ENCODE assay signal across 16 cellular contexts in the genomic region with DNA sequence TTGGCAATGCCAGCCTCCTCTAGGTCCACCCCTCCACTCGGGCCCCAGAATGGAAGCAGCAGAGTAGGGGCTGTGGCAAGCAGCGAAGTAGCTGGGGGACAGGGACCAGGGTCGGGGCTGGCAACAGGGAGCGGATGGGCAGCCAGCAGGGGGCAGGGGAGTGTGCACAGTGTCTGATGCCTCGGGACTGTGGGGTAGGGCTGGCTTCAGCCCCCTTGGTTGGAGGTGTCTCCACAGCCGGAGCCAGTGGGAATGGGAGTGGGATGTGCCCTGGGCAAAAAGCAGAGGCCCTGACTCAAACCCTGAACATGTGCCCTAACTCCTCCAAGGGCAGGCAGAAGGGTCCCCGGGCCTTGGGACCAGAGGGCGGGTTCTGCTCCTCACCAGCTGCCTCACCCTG. TPM values are rescaled to one million over a fixed set of nuclear protein-coding genes. Genes with fewer than 3 reads are reported as not detected.
DNase-seq lines count a peak whose midpoint lies in the region; ATAC-seq and TF ChIP-seq lines count a peak whose summit lies in the region.
"Had no signal": no experiment of that assay in that cellular context is flagged by ENCODE, and none has a peak within 500 bp of the region (broad histone marks: within the 10 kb centered on the region; RNA-seq: fewer than 3 reads in every experiment).

No MANE protein-coding gene starts in this region.

- H3K4me3 Mint-ChIP-seq in activated B cell treated with CpG ODN at 0.5 μM for 24 hours = no peak overlapping the region
- H3K4me3 Mint-ChIP-seq: dendritic cell treated with granulocyte-macrophage colony-stimulating factor and Interleukin-4, amounts not matched to agents 40 ng/mL and 50 ng/mL, for 4 days; stimulated activated naive CD8-positive, alpha-beta T cell treated with anti-CD3 and anti-CD28 coated beads, Interleukin-15, amount 100 ng/mL, for 72 hours had no signal

- H2AFZ ChIP-seq in osteoblast (ENCODE audit: low read length) = no peak overlapping the region

- H3K27me3 ChIP-seq in osteoblast (ENCODE audit: insufficient read depth, low read length) = no peaks in the 10 kb centered on the region
- H3K27me3 ChIP-seq in mesendoderm (ENCODE audit: insufficient read depth, low read length, poor library complexity) = no peaks in the 10 kb centered on the region
- H3K27me3 ChIP-seq in SJCRH30 = no peaks in the 10 kb centered on the region
- H3K27me3 ChIP-seq: esophagus muscularis mucosa, SJSA1 had no signal

- no peak overlapping the region for H3K9ac ChIP-seq in mesendoderm (ENCODE audit: low read length)

- H3K79me1 ChIP-seq in mesendoderm (ENCODE audit: low read length) = no peaks in the 10 kb centered on the region

- no peak overlapping the region for H3K4ac ChIP-seq in mesendoderm (ENCODE audit: low read depth, low read length)

- CTCF ChIA-PET in GM10248 (lab: Yijun Ruan, JAX) = no interaction called here
- CTCF ChIA-PET in activated B cell treated with CpG ODN at 0.5 μM for 24 hours (lab: Charles Lee) = no interaction called here

- H3K18ac ChIP-seq in mesendoderm (ENCODE audit: low read length) = no peak overlapping the region

- H2BK120ac ChIP-seq in mesendoderm (ENCODE audit: low read depth, low read length) = no peak overlapping the region

- no peak overlapping the region for H2BK15ac ChIP-seq in mesendoderm (replicated peaks; ENCODE audit: low read depth)

- no peak overlapping the region for H4K5ac ChIP-seq in mesendoderm (ENCODE audit: low read length)

- no peak overlapping the region for H3K23ac ChIP-seq in mesendoderm (ENCODE audit: low read length)

- POLR2A ChIA-PET in GM10248 (lab: Yijun Ruan, JAX) (no interaction called here), activated B cell treated with CpG ODN at 0.5 μM for 24 hours (lab: Charles Lee) (no interaction called here)

- H3K9me3 ChIP-seq in osteoblast (ENCODE audit: low read depth, low read length) (no peaks in the 10 kb centered on the region), SJCRH30 (replicated peaks) (no peaks in the 10 kb centered on the region)
- H3K9me3 ChIP-seq: esophagus muscularis mucosa, SJSA1 had no signal

- peaks cover 20% of the 10 kb centered on the region for H3K4me1 Mint-ChIP-seq in activated B cell treated with CpG ODN at 0.5 μM for 24 hours

- H3K9me3 Mint-ChIP-seq in activated B cell treated with CpG ODN at 0.5 μM for 24 hours = no peaks in the 10 kb centered on the region
- H3K9me3 Mint-ChIP-seq: activated T-helper 2 cell treated with anti-CD3 and anti-CD28 coated beads, Interferon-gamma antibody, Interleukin-2, Interleukin-4, amounts not matched to agents 10 μg/mL and 5 μg/mL and 100 μg/mL, durations not matched to agents 14 hours and 24 hours and 36 hours; dendritic cell treated with granulocyte-macrophage colony-stimulating factor and Interleukin-4, amounts not matched to agents 40 ng/mL and 50 ng/mL, for 4 days; stimulated activated naive CD8-positive, alpha-beta T cell treated with anti-CD3 and anti-CD28 coated beads, Interleukin-15, amount 100 ng/mL, for 72 hours had no signal

- H3K36me3 ChIP-seq in osteoblast (ENCODE audit: insufficient read depth, low read length) (peaks cover 2% of the 10 kb centered on the region), mesendoderm (ENCODE audit: control insufficient read depth, insufficient read depth, low read length) (no peaks in the 10 kb centered on the region), SJCRH30 (no peaks in the 10 kb centered on the region)
- H3K36me3 ChIP-seq: SJSA1 had no signal

- peaks cover 2% of the 10 kb centered on the region for H3K4me1 ChIP-seq in osteoblast (ENCODE audit: insufficient read depth, low read length)
- H3K4me1 ChIP-seq in mesendoderm (ENCODE audit: control insufficient read depth, low read depth, low read length) = no peaks in the 10 kb centered on the region
- no peaks in the 10 kb centered on the region for H3K4me1 ChIP-seq in SJCRH30
- H3K4me1 ChIP-seq: SJSA1 had no signal

- H2BK5ac ChIP-seq in mesendoderm (ENCODE audit: low read length) = no peak overlapping the region

- H3K79me2 ChIP-seq in osteoblast (ENCODE audit: insufficient read depth, low read length) (no peaks in the 10 kb centered on the region), mesendoderm (ENCODE audit: control insufficient read depth, insufficient read depth, low read length) (no peaks in the 10 kb centered on the region)

- TF ChIP-seq CTCF in GM10248 (IDR thresholded peaks at IDR 0.05; ENCODE audit: control extremely low read depth, extremely low read depth, low read depth, missing control alignments) (peak; percentile 9), activated B cell treated with CpG ODN at 0.5 μM for 24 hours (IDR thresholded peaks at IDR 0.05) (no peak), osteoblast (IDR thresholded peaks at IDR 0.05; ENCODE audit: extremely low read depth, low read depth, low read length) (peak; percentile 5)

- no peak overlapping the region for H2AK5ac ChIP-seq in mesendoderm (ENCODE audit: low read length)

- no peaks in the 10 kb centered on the region for H3K27me3 Mint-ChIP-seq in activated B cell treated with CpG ODN at 0.5 μM for 24 hours
- H3K27me3 Mint-ChIP-seq: B cell; dendritic cell treated with granulocyte-macrophage colony-stimulating factor and Interleukin-4, amounts not matched to agents 40 ng/mL and 50 ng/mL, for 4 days; stimulated activated naive CD8-positive, alpha-beta T cell treated with anti-CD3 and anti-CD28 coated beads, Interleukin-15, amount 100 ng/mL, for 72 hours had no signal

- intact Hi-C loops in activated B cell treated with CpG ODN at 0.5 μM for 24 hours (cut with micrococcal nuclease) = no loop called here

- H4K20me1 ChIP-seq in osteoblast (ENCODE audit: insufficient read depth, low read length) = no peaks in the 10 kb centered on the region

- no peak overlapping the region for H3K4me2 ChIP-seq in osteoblast (ENCODE audit: insufficient read depth, low read length)
- no peak overlapping the region for H3K4me2 ChIP-seq in mesendoderm (ENCODE audit: low read length)

- ATAC-seq in activated B cell treated with CpG ODN at 0.5 μM for 24 hours (ENCODE audit: low read depth) = peak; percentile 15
- no peak for ATAC-seq in HG03432 (IDR thresholded peaks at IDR 0.05; ENCODE audit: unreplicated experiment)
- ATAC-seq: stimulated activated naive CD8-positive, alpha-beta T cell treated with anti-CD3 and anti-CD28 coated beads, Interleukin-15, amount 100 ng/mL, for 72 hours had no signal

- no peak overlapping the region for H3K56ac ChIP-seq in mesendoderm (ENCODE audit: low read length)

- DNase-seq in GM10248 (ENCODE audit: extremely low spot score) (no peak), HuH-7 (ENCODE audit: low spot score) (peak; percentile 20), activated B cell treated with CpG ODN at 0.5 μM for 24 hours (no peak), osteoblast (ENCODE audit: insufficient read length, low spot score, missing footprints) (no peak), mesendoderm (no peak), SJCRH30 (no peak)
- no peak for DNase-seq in activated CD4-positive, alpha-beta T cell treated with anti-CD3 and anti-CD28 coated beads for 1 hour
- DNase-seq: DMS53; stimulated activated CD4-positive, alpha-beta T cell treated with anti-CD3 and anti-CD28 coated beads, Interleukin-12 subunit alpha, Interleukin-12 subunit beta, amount 100 ng/mL, for 4 hours; stimulated activated naive CD8-positive, alpha-beta T cell treated with anti-CD3 and anti-CD28 coated beads, Interleukin-15, amount 100 ng/mL, for 72 hours had no signal

- H3K27ac ChIP-seq in osteoblast (ENCODE audit: low read depth, low read length) = no peak overlapping the region
- H3K27ac ChIP-seq in mesendoderm (ENCODE audit: low read depth, low read length) = no peak overlapping the region
- no peak overlapping the region for H3K27ac ChIP-seq in SJCRH30
- H3K27ac ChIP-seq: esophagus muscularis mucosa, SJSA1 had no signal

- peaks cover 40% of the 10 kb centered on the region for H3K36me3 Mint-ChIP-seq in activated B cell treated with CpG ODN at 0.5 μM for 24 hours (ENCODE audit: low read depth)

- no CpG with 5 or more reads among the region's 8 CpGs for WGBS in mesendoderm (ENCODE audit: extremely low coverage, insufficient coverage, low lambda C conversion rate)

- no peak overlapping the region for H3K4me3 ChIP-seq in osteoblast (ENCODE audit: insufficient read depth, low read length)
- no peak overlapping the region for H3K4me3 ChIP-seq in mesendoderm (ENCODE audit: low read length)
- no peak overlapping the region for H3K4me3 ChIP-seq in SJCRH30
- H3K4me3 ChIP-seq: esophagus muscularis mucosa, SJSA1 had no signal

- no peak overlapping the region for H3K27ac Mint-ChIP-seq in activated B cell treated with CpG ODN at 0.5 μM for 24 hours
- H3K27ac Mint-ChIP-seq: activated T-helper 2 cell treated with anti-CD3 and anti-CD28 coated beads, Interferon-gamma antibody, Interleukin-2, Interleukin-4, amounts not matched to agents 10 μg/mL and 5 μg/mL and 100 μg/mL, durations not matched to agents 14 hours and 24 hours and 36 hours; B cell; dendritic cell treated with granulocyte-macrophage colony-stimulating factor and Interleukin-4, amounts not matched to agents 40 ng/mL and 50 ng/mL, for 4 days; stimulated activated naive CD8-positive, alpha-beta T cell treated with anti-CD3 and anti-CD28 coated beads, Interleukin-15, amount 100 ng/mL, for 72 hours had no signal

- H4K8ac ChIP-seq in mesendoderm (ENCODE audit: low read depth, low read length) = no peak overlapping the region

RNA-seq across cellular contexts. Expression of a gene that starts 18.5 kb away (rescaled TPM):
- total RNA-seq in activated B cell treated with CpG ODN at 0.5 μM for 24 hours = 64.5 and 75.7 TPM in 2 replicates
- 2.9 and 6.2 TPM in 2 replicates for total RNA-seq in osteoblast
- 3.5 TPM for polyA plus RNA-seq in mesendoderm (2013, experiment 1 of 2)
- polyA plus RNA-seq in mesendoderm (2013, experiment 2 of 2) = 3.7 TPM
- total RNA-seq in SJCRH30 (2014; rRNA removed; shearing (Covaris generic)) = 1.2 and 2.2 TPM in 2 replicates

RNA-seq across cellular contexts. Expression of a gene that starts 39.4 kb away (rescaled TPM):
- total RNA-seq in activated B cell treated with CpG ODN at 0.5 μM for 24 hours (44.1 and 62.4 TPM in 2 replicates), osteoblast (30.8 and 38.0 TPM in 2 replicates)
- polyA plus RNA-seq in mesendoderm (2013, experiment 1 of 2) = 6.6 TPM
- polyA plus RNA-seq in mesendoderm (2013, experiment 2 of 2) = 6.2 TPM
- 15.4 and 17.0 TPM in 2 replicates for total RNA-seq in SJCRH30 (2014; rRNA removed; shearing (Covaris generic))
